20 cellular contexts compared by ENCODE assay signal in genomic region chr7:20952891-20953290, GRCh38.
DNase-seq lines count a peak whose midpoint lies in the region; TF ChIP-seq lines count a peak whose summit lies in the region.
"Had no signal": no experiment of that assay in that cellular context is flagged by ENCODE, and none has a peak within 500 bp of the region (broad histone marks: within the 10 kb centered on the region; RNA-seq: fewer than 3 reads in every experiment).

No MANE protein-coding gene starts in this region.

- no peaks in the 10 kb centered on the region for H3K79me1 ChIP-seq in mesendoderm (ENCODE audit: low read length)

- TF ChIP-seq CTCF in brain (conservative IDR thresholded peaks at IDR 0.05) (no peak), HFFc6 (IDR thresholded peaks at IDR 0.05) (no peak)

- peak; percentile 16 for DNase-seq in H7
- peak; percentile 57 for DNase-seq in NCI-H69 (lab: John Stamatoyannopoulos, UW)
- peak; percentile 56 for DNase-seq in mesendoderm
- no peak for DNase-seq in HFFc6
- DNase-seq in activated naive CD4-positive, alpha-beta T cell treated with Interleukin-2 at 50 U/mL for 16 hours, result no peak
- DNase-seq in NCI-H1694 treated with DMSO at 0.1 percent for 48 hours (lab: John Stamatoyannopoulos, UW), result no peak
- no peak for DNase-seq in CD4-positive, alpha-beta memory T cell
- DNase-seq: CD4-positive, CD25-positive, alpha-beta regulatory T cell; COR-L47; DND-41; IMR-90; MV-4-11; NCI-H1105 treated with DMSO at 0.1 percent for 48 hours; NCI-H1694; NCI-H2081 treated with DMSO at 0.1 percent for 48 hours; NCI-H774; NK-92 treated with Interleukin-12 subunit alpha and Interleukin-12 subunit beta, amount 100 ng/mL, for 24 hours; Peyer's patch had no signal

- H3K4me3 ChIP-seq in H7 (ENCODE audit: insufficient read depth, low read depth, low read length) (no peak overlapping the region), mesendoderm (ENCODE audit: low read length) (no peak overlapping the region)
- no peak overlapping the region for H3K4me3 ChIP-seq in CD4-positive, alpha-beta memory T cell (ENCODE audit: low read length in 2 of 2)
- H3K4me3 ChIP-seq: Peyer's patch, SJSA1 had no signal

- H3K4me3 Mint-ChIP-seq in brain (no peak overlapping the region), HFFc6 (no peak overlapping the region)
- no peak overlapping the region for H3K4me3 Mint-ChIP-seq in CD4-positive, alpha-beta memory T cell
- H3K4me3 Mint-ChIP-seq: CD4-positive, CD25-positive, alpha-beta regulatory T cell had no signal

- intact Hi-C loops in CD4-positive, alpha-beta memory T cell (cut with micrococcal nuclease), result no loop called here

- no peak overlapping the region for H4K8ac ChIP-seq in mesendoderm (ENCODE audit: low read depth, low read length)

- H3K27ac Mint-ChIP-seq in brain, result peak overlapping the region in 3 of 5 experiments; percentile 32 to 52 (median 33)
- H3K27ac Mint-ChIP-seq in HFFc6, result no peak overlapping the region
- no peak overlapping the region for H3K27ac Mint-ChIP-seq in CD4-positive, alpha-beta memory T cell
- H3K27ac Mint-ChIP-seq: CD4-positive, CD25-positive, alpha-beta regulatory T cell had no signal

- no peak overlapping the region for H3K18ac ChIP-seq in mesendoderm (ENCODE audit: low read length)

- no peak overlapping the region for H3K4ac ChIP-seq in mesendoderm (ENCODE audit: low read depth, low read length)

- H3K27ac ChIP-seq in mesendoderm (ENCODE audit: low read depth, low read length), result no peak overlapping the region
- H3K27ac ChIP-seq in CD4-positive, alpha-beta memory T cell (ENCODE audit: low read depth, low read length), result no peak overlapping the region
- H3K27ac ChIP-seq: Peyer's patch, SJSA1 had no signal

- peaks cover 47% of the 10 kb centered on the region for H3K4me1 Mint-ChIP-seq in brain
- no peaks in the 10 kb centered on the region for H3K4me1 Mint-ChIP-seq in HFFc6 (ENCODE audit: low read depth)
- H3K4me1 Mint-ChIP-seq in CD4-positive, alpha-beta memory T cell, result no peaks in the 10 kb centered on the region
- H3K4me1 Mint-ChIP-seq: CD4-positive, CD25-positive, alpha-beta regulatory T cell had no signal

- H2AK5ac ChIP-seq in mesendoderm (ENCODE audit: low read length), result no peak overlapping the region

- H3K9me3 ChIP-seq in CD4-positive, alpha-beta memory T cell (ENCODE audit: control insufficient read depth in 1 of 2, low read length in 2 of 2), result no peaks in the 10 kb centered on the region
- H3K9me3 ChIP-seq: Peyer's patch, SJSA1 had no signal

- no peak overlapping the region for H3K4me2 ChIP-seq in mesendoderm (ENCODE audit: low read length)

- H4K5ac ChIP-seq in mesendoderm (ENCODE audit: low read length), result no peak overlapping the region

- CTCF ChIA-PET in CD4-positive, alpha-beta memory T cell (lab: Charles Lee; ENCODE audit: partially characterized antibody), result no interaction called here

- peaks cover 14% of the 10 kb centered on the region for H3K27me3 Mint-ChIP-seq in brain
- no peaks in the 10 kb centered on the region for H3K27me3 Mint-ChIP-seq in HFFc6 (ENCODE audit: insufficient read depth)
- H3K27me3 Mint-ChIP-seq in CD4-positive, alpha-beta memory T cell, result no peaks in the 10 kb centered on the region
- H3K27me3 Mint-ChIP-seq: CD4-positive, CD25-positive, alpha-beta regulatory T cell had no signal

- peaks cover 0 to 12% (median 6%) of the 10 kb centered on the region in 5 experiments for H3K9me3 Mint-ChIP-seq in brain
- H3K9me3 Mint-ChIP-seq in HFFc6, result peaks cover 44% of the 10 kb centered on the region
- H3K9me3 Mint-ChIP-seq in CD4-positive, alpha-beta memory T cell, result peaks cover 0 to 4% (median 0%) of the 10 kb centered on the region in 8 donors

- no CpG with 5 or more reads among the region's 2 CpGs for WGBS in mesendoderm (ENCODE audit: extremely low coverage, insufficient coverage, low lambda C conversion rate)

- no peak overlapping the region for H3K56ac ChIP-seq in mesendoderm (ENCODE audit: low read length)

- no peaks in the 10 kb centered on the region for H3K27me3 ChIP-seq in H7 (ENCODE audit: control insufficient read depth, insufficient read depth, low read length)
- H3K27me3 ChIP-seq in mesendoderm (ENCODE audit: insufficient read depth, low read length, poor library complexity), result no peaks in the 10 kb centered on the region
- H3K27me3 ChIP-seq in CD4-positive, alpha-beta memory T cell (ENCODE audit: insufficient read depth, low read length), result no peaks in the 10 kb centered on the region
- H3K27me3 ChIP-seq: Peyer's patch, SJSA1 had no signal

- no peak overlapping the region for H3K23ac ChIP-seq in mesendoderm (ENCODE audit: low read length)

- no peak overlapping the region for H2BK15ac ChIP-seq in mesendoderm (replicated peaks; ENCODE audit: low read depth)

- H3K36me3 ChIP-seq in H7 (replicated peaks; ENCODE audit: control insufficient read depth, insufficient read depth, low read length) (no peaks in the 10 kb centered on the region), mesendoderm (ENCODE audit: control insufficient read depth, insufficient read depth, low read length) (no peaks in the 10 kb centered on the region)
- no peaks in the 10 kb centered on the region for H3K36me3 ChIP-seq in CD4-positive, alpha-beta memory T cell (ENCODE audit: insufficient read depth, low read length)
- H3K36me3 ChIP-seq: Peyer's patch, SJSA1 had no signal

- no peak overlapping the region for H3K9ac ChIP-seq in mesendoderm (ENCODE audit: low read length)

- H3K79me2 ChIP-seq in mesendoderm (ENCODE audit: control insufficient read depth, insufficient read depth, low read length), result no peaks in the 10 kb centered on the region

- no peaks in the 10 kb centered on the region for H3K4me1 ChIP-seq in mesendoderm (ENCODE audit: control insufficient read depth, low read depth, low read length)
- no peaks in the 10 kb centered on the region for H3K4me1 ChIP-seq in CD4-positive, alpha-beta memory T cell (ENCODE audit: insufficient read depth, low read length)
- H3K4me1 ChIP-seq: Peyer's patch, SJSA1 had no signal

- H3K36me3 Mint-ChIP-seq in brain (no peaks in the 10 kb centered on the region), HFFc6 (ENCODE audit: low read depth) (peaks cover 7% of the 10 kb centered on the region; the same call in 1 of the 2 replicates)
- no peaks in the 10 kb centered on the region for H3K36me3 Mint-ChIP-seq in CD4-positive, alpha-beta memory T cell
- H3K36me3 Mint-ChIP-seq: CD4-positive, CD25-positive, alpha-beta regulatory T cell had no signal

- H2BK120ac ChIP-seq in mesendoderm (ENCODE audit: low read depth, low read length), result no peak overlapping the region

- H2BK5ac ChIP-seq in mesendoderm (ENCODE audit: low read length), result no peak overlapping the region

- POLR2A ChIA-PET in CD4-positive, alpha-beta memory T cell (lab: Charles Lee; ENCODE audit: partially characterized antibody), result no interaction called here

Comparison
In these comparisons a context has a peak if more than half of its experiments do, and no peak if none do; other contexts are left out.
1. DNase-seq: peak in H7 (single experiment), NCI-H69 (single experiment) and mesendoderm (single experiment); none in HFFc6 (single experiment), activated naive CD4-positive, alpha-beta T cell treated with Interleukin-2 at 50 U/mL for 16 hours (single experiment), NCI-H1694 treated with DMSO at 0.1 percent for 48 hours (single experiment) and CD4-positive, alpha-beta memory T cell (0 of 5).
2. H3K27ac Mint-ChIP-seq: peak in brain (3 of 5); none in HFFc6 (single experiment) and CD4-positive, alpha-beta memory T cell (0 of 7).